16 cellular contexts compared by ENCODE assay signal in the genomic region with DNA sequence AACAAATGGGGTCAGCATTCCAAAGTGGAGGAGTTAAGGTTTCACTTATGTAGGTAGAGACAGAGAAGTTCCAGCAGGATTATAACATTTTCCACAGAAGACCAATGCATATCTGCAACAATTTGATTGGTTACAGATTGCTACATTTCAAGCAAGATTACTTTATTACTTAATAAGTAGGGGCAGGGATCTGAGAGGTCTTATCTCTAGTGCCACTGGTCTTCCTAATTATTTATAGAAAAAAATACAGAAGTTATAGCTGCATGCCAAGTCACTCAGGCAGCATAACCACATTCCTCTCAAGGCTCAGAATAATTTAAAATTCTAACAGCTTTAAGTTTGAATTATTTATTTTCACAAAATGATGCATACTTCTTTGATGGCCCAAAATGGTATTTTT.
"Had no signal": no experiment of that assay in that cellular context is flagged by ENCODE, and none has a peak within 500 bp of the region (broad histone marks: within the 10 kb centered on the region; RNA-seq: fewer than 3 reads in every experiment).

No MANE protein-coding gene starts in this region.

- DNase-seq: activated CD4-positive, alpha-beta memory T cell treated with anti-CD3 and anti-CD28 coated beads, Interleukin-2, amount 10 ng/mL, durations not matched to agents 7 days and 5 days; activated CD4-positive, alpha-beta T cell treated with anti-CD3 and anti-CD28 coated beads for 48 hours; activated effector memory CD4-positive, alpha-beta T cell treated with Interleukin-2 at 50 U/mL for 16 hours; activated naive CD4-positive, alpha-beta T cell treated with anti-CD3 and anti-CD28 coated beads for 36 hours; activated T-cell treated with anti-CD3 and anti-CD28 coated beads, Interleukin-2, amount 50 U/mL, for 72 hours; body of pancreas; heart right ventricle; naive thymus-derived CD4-positive, alpha-beta T cell; occipital lobe; right lobe of liver; stimulated activated CD4-positive, alpha-beta T cell treated with anti-CD3 and anti-CD28 coated beads, Interleukin-2, amount 100 ng/mL, for 24 hours; stimulated activated naive CD8-positive, alpha-beta T cell treated with anti-CD3 and anti-CD28 coated beads, Interleukin-15, amount 100 ng/mL, for 72 hours; T-helper 9 cell; tibial artery had no signal

- H3K4me3 Mint-ChIP-seq: activated CD4-positive, alpha-beta memory T cell treated with anti-CD3 and anti-CD28 coated beads, Interleukin-2, amount 10 ng/mL, durations not matched to agents 7 days and 5 days; activated naive CD4-positive, alpha-beta T cell treated with anti-CD3 and anti-CD28 coated beads for 36 hours; activated T-cell treated with anti-CD3 and anti-CD28 coated beads, Interleukin-2, amount 50 U/mL, for 72 hours; naive thymus-derived CD4-positive, alpha-beta T cell; neural crest cell; stimulated activated effector memory CD8-positive, alpha-beta T cell treated with anti-CD3 and anti-CD28 coated beads, Interleukin-12 subunit alpha, Interleukin-12 subunit beta, amount 100 ng/mL, for 72 hours; stimulated activated naive CD8-positive, alpha-beta T cell treated with anti-CD3 and anti-CD28 coated beads, Interleukin-15, amount 100 ng/mL, for 72 hours had no signal

- H3K27ac Mint-ChIP-seq: activated CD4-positive, alpha-beta memory T cell treated with anti-CD3 and anti-CD28 coated beads, Interleukin-2, amount 10 ng/mL, durations not matched to agents 7 days and 5 days; activated naive CD4-positive, alpha-beta T cell treated with anti-CD3 and anti-CD28 coated beads for 36 hours; stimulated activated effector memory CD8-positive, alpha-beta T cell treated with anti-CD3 and anti-CD28 coated beads, Interleukin-12 subunit alpha, Interleukin-12 subunit beta, amount 100 ng/mL, for 72 hours; stimulated activated naive CD8-positive, alpha-beta T cell treated with anti-CD3 and anti-CD28 coated beads, Interleukin-15, amount 100 ng/mL, for 72 hours had no signal

- H3K27me3 Mint-ChIP-seq: activated CD4-positive, alpha-beta memory T cell treated with anti-CD3 and anti-CD28 coated beads, Interleukin-2, amount 10 ng/mL, durations not matched to agents 7 days and 5 days; naive thymus-derived CD4-positive, alpha-beta T cell; stimulated activated naive CD8-positive, alpha-beta T cell treated with anti-CD3 and anti-CD28 coated beads, Interleukin-15, amount 100 ng/mL, for 72 hours had no signal

- H3K9me3 Mint-ChIP-seq: activated CD4-positive, alpha-beta memory T cell treated with anti-CD3 and anti-CD28 coated beads, Interleukin-2, amount 10 ng/mL, durations not matched to agents 7 days and 5 days; activated naive CD4-positive, alpha-beta T cell treated with anti-CD3 and anti-CD28 coated beads for 36 hours; activated T-cell treated with anti-CD3 and anti-CD28 coated beads, Interleukin-2, amount 50 U/mL, for 72 hours; stimulated activated effector memory CD8-positive, alpha-beta T cell treated with anti-CD3 and anti-CD28 coated beads, Interleukin-12 subunit alpha, Interleukin-12 subunit beta, amount 100 ng/mL, for 72 hours; stimulated activated naive CD8-positive, alpha-beta T cell treated with anti-CD3 and anti-CD28 coated beads, Interleukin-15, amount 100 ng/mL, for 72 hours had no signal

- H3K4me1 Mint-ChIP-seq: activated CD4-positive, alpha-beta memory T cell treated with anti-CD3 and anti-CD28 coated beads, Interleukin-2, amount 10 ng/mL, durations not matched to agents 7 days and 5 days; stimulated activated effector memory CD8-positive, alpha-beta T cell treated with anti-CD3 and anti-CD28 coated beads, Interleukin-12 subunit alpha, Interleukin-12 subunit beta, amount 100 ng/mL, for 72 hours had no signal
